ENCODE assay signal across 8 cellular contexts in genomic region chr18:66495844-66496243, GRCh38.
A peak's percentile ranks its signal among the peaks of the same experiment; 100 is the strongest.
DNase-seq lines count a peak whose midpoint lies in the region; ATAC-seq and TF ChIP-seq lines count a peak whose summit lies in the region.

No MANE protein-coding gene starts in this region.

- ATAC-seq in GM18858 (IDR thresholded peaks at IDR 0.05; ENCODE audit: unreplicated experiment), result peak; percentile 72

- DNase-seq in LHCN-M2 (ENCODE audit: low read depth) (peak; percentile 17), OCI-M1 (lab: John Stamatoyannopoulos, UW) (peak; percentile 86), fibroblast of gingiva (ENCODE audit: low read depth) (peak; percentile 1), non-pigmented ciliary epithelial cell (ENCODE audit: low read depth) (peak; percentile 15)
- no peak for DNase-seq in activated CD4-positive, CD25-positive, alpha-beta regulatory T cell treated with anti-CD3 and anti-CD28 coated beads, Interleukin-2, amount 50 U/mL, for 72 hours
- DNase-seq in activated effector memory CD4-positive, alpha-beta T cell treated with Interleukin-2 at 50 U/mL for 16 hours, result no peak

- peak; percentile 77 for TF ChIP-seq CTCF in 22Rv1 (IDR thresholded peaks at IDR 0.05)

- no peak overlapping the region for H3K27ac ChIP-seq in 22Rv1

Comparison
In these comparisons a context has a peak if more than half of its experiments do, and no peak if none do; other contexts are left out.
1. DNase-seq: peak in LHCN-M2 (single experiment), OCI-M1 (single experiment), fibroblast of gingiva (single experiment) and non-pigmented ciliary epithelial cell (single experiment); none in activated CD4-positive, CD25-positive, alpha-beta regulatory T cell treated with anti-CD3 and anti-CD28 coated beads, Interleukin-2, amount 50 U/mL, for 72 hours (single experiment) and activated effector memory CD4-positive, alpha-beta T cell treated with Interleukin-2 at 50 U/mL for 16 hours (single experiment).